20 cellular contexts compared by ENCODE assay signal in the genomic region with DNA sequence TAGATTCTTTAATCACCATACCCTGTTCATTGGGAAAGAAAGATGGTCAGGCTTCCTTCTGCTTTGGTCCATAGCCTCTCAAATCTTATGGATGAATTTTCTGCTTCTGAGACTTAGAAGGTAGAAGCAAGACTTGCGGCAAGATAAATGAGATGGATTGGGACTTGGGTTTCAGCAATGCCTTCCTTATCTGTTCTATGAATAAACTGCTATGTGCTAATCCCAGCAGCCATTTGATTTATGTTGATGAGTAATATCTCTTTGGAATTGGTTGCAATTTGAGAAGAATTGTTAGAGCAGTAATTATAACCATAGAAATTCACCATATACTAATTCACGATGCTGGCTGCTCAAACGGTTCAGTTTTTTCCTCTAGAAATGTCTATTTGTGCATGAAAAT.
"Had no signal": no experiment of that assay in that cellular context is flagged by ENCODE, and none has a peak within 500 bp of the region (broad histone marks: within the 10 kb centered on the region; RNA-seq: fewer than 3 reads in every experiment).

No MANE protein-coding gene starts in this region.

- DNase-seq: activated CD4-positive, CD25-positive, alpha-beta regulatory T cell treated with anti-CD3 and anti-CD28 coated beads, Interleukin-2, amount 50 U/mL, for 72 hours; activated naive CD4-positive, alpha-beta T cell; activated naive CD8-positive, alpha-beta T cell treated with anti-CD3 and anti-CD28 coated beads for 36 hours; amygdala; brain microvascular endothelial cell; cerebellar nuclear complex; effector CD8-positive, alpha-beta T cell; foreskin melanocyte; hypothalamus; lower lobe of right lung; nucleus accumbens; SW 1271; T-helper 2 cell; transverse colon; uterus had no signal

- ATAC-seq: esophagus mucosa; lower lobe of right lung; natural killer cell treated with Interleukin-12 subunit alpha and Interleukin-12 subunit beta and Interleukin-15 and Interleukin-18, amount 100 ng/mL, for 72 hours had no signal

- H3K36me3 ChIP-seq: brain microvascular endothelial cell, lower lobe of right lung, transverse colon, uterus had no signal

- H3K4me3 ChIP-seq: lower lobe of right lung, right atrium auricular region, skin epidermis, transverse colon, uterus had no signal

- H3K27me3 ChIP-seq: brain microvascular endothelial cell, right atrium auricular region, transverse colon, uterus had no signal

- H3K27ac ChIP-seq: brain microvascular endothelial cell, lower lobe of right lung, right atrium auricular region, skin epidermis, transverse colon, uterus, VCaP had no signal

- H3K9me3 ChIP-seq: lower lobe of right lung, right atrium auricular region, transverse colon, uterus had no signal
